Comparison of ENCODE assay signal across 14 cellular contexts in the genomic region with DNA sequence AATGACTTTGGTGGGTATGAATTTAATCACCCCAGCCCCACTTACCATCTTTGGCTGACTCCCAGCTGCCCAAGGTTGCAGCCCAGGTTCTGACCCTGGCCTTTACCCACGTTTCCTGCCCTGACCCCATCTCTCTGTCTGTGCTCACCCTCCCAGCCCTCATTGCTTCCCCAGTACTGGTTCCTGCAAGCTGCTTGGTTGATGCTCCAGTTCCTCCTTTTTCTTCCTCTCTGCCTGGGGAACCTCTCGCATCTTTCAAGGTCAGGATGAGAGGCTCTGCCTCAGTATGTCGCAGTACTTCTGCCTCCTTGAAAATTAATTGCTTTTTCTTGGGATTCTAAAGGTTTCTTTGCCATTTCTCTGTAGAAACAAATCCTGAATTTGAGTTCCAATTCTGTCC.
DNase-seq lines count a peak whose midpoint lies in the region; ATAC-seq and FAIRE-seq lines count a peak whose summit lies in the region.
"Had no signal": no experiment of that assay in that cellular context is flagged by ENCODE, and none has a peak within 500 bp of the region (broad histone marks: within the 10 kb centered on the region; RNA-seq: fewer than 3 reads in every experiment).

No MANE protein-coding gene starts in this region.

- in situ Hi-C loops in ACHN (cut with HindIII; ENCODE audit: low pct_ligation_motif_present, low pct_unique_long_range_greater_than_20kb, low sequenced_read_pairs) = no loop called here

- H3K27me3 Mint-ChIP-seq in effector memory CD8-positive, alpha-beta T cell = no peaks in the 10 kb centered on the region

- no peaks in the 10 kb centered on the region for H3K9me3 Mint-ChIP-seq in activated naive CD4-positive, alpha-beta T cell treated with anti-CD3 and anti-CD28 coated beads, Interleukin-2, amount 50 U/mL, for 72 hours
- H3K9me3 Mint-ChIP-seq in effector memory CD8-positive, alpha-beta T cell = no peaks in the 10 kb centered on the region

- FAIRE-seq in frontal cortex (lab: Jason Lieb, UNC) = no peak

- DNase-seq in activated naive CD4-positive, alpha-beta T cell treated with anti-CD3 and anti-CD28 coated beads, Interleukin-2, amount 50 U/mL, for 72 hours (ENCODE audit: low spot score in 2 of 2) = no peak
- DNase-seq in activated naive CD4-positive, alpha-beta T cell treated with anti-CD3 and anti-CD28 coated beads, Interleukin-2, amount 50 U/mL, for 16 hours = no peak
- DNase-seq in MV-4-11 (lab: John Stamatoyannopoulos, UW) (peak; percentile 45), retina (peak; percentile 0), ACHN (no peak), frontal cortex (ENCODE audit: low spot score in 2 of 2) (no peak)
- no peak for DNase-seq in effector memory CD8-positive, alpha-beta T cell
- DNase-seq: EL, NCI-H1092 treated with DMSO at 0.1 percent for 48 hours, NCI-H1694, NCI-H2107, NCI-H226, NCI-H526 treated with DMSO at 0.1 percent for 48 hours had no signal

- no peak for ATAC-seq in activated naive CD4-positive, alpha-beta T cell treated with anti-CD3 and anti-CD28 coated beads, Interleukin-2, amount 50 U/mL, for 72 hours
- no peak for ATAC-seq in effector memory CD8-positive, alpha-beta T cell (replicated peaks)
- no peak for ATAC-seq in activated CD4-positive, CD25-positive, alpha-beta regulatory T cell treated with anti-CD3 and anti-CD28 coated beads, Interleukin-2, amount 50 U/mL, for 24 hours

- no peaks in the 10 kb centered on the region for H3K36me3 Mint-ChIP-seq in activated naive CD4-positive, alpha-beta T cell treated with anti-CD3 and anti-CD28 coated beads, Interleukin-2, amount 50 U/mL, for 72 hours
- H3K36me3 Mint-ChIP-seq in effector memory CD8-positive, alpha-beta T cell (ENCODE audit: insufficient read depth) = no peaks in the 10 kb centered on the region

- peaks cover 5 to 14% of the 10 kb centered on the region in 2 donors for H3K4me1 Mint-ChIP-seq in effector memory CD8-positive, alpha-beta T cell (ENCODE audit: low read depth in 2 of 2)

- peak overlapping the region; percentile 44 to 58 for H3K27ac Mint-ChIP-seq in activated naive CD4-positive, alpha-beta T cell treated with anti-CD3 and anti-CD28 coated beads, Interleukin-2, amount 50 U/mL, for 72 hours
- peak overlapping the region; percentile 13 to 39 for H3K27ac Mint-ChIP-seq in effector memory CD8-positive, alpha-beta T cell

- peak overlapping the region in 1 of 2 donors; percentile 38 for H3K4me3 Mint-ChIP-seq in effector memory CD8-positive, alpha-beta T cell

Comparison
In these comparisons a context has a peak if more than half of its experiments do, and no peak if none do; other contexts are left out.
1. DNase-seq: peak in MV-4-11 (single experiment) and retina (single experiment); none in activated naive CD4-positive, alpha-beta T cell treated with anti-CD3 and anti-CD28 coated beads, Interleukin-2, amount 50 U/mL, for 72 hours (0 of 2), activated naive CD4-positive, alpha-beta T cell treated with anti-CD3 and anti-CD28 coated beads, Interleukin-2, amount 50 U/mL, for 16 hours (single experiment), effector memory CD8-positive, alpha-beta T cell (0 of 3), ACHN (single experiment) and frontal cortex (0 of 2).